In the genomic region with DNA sequence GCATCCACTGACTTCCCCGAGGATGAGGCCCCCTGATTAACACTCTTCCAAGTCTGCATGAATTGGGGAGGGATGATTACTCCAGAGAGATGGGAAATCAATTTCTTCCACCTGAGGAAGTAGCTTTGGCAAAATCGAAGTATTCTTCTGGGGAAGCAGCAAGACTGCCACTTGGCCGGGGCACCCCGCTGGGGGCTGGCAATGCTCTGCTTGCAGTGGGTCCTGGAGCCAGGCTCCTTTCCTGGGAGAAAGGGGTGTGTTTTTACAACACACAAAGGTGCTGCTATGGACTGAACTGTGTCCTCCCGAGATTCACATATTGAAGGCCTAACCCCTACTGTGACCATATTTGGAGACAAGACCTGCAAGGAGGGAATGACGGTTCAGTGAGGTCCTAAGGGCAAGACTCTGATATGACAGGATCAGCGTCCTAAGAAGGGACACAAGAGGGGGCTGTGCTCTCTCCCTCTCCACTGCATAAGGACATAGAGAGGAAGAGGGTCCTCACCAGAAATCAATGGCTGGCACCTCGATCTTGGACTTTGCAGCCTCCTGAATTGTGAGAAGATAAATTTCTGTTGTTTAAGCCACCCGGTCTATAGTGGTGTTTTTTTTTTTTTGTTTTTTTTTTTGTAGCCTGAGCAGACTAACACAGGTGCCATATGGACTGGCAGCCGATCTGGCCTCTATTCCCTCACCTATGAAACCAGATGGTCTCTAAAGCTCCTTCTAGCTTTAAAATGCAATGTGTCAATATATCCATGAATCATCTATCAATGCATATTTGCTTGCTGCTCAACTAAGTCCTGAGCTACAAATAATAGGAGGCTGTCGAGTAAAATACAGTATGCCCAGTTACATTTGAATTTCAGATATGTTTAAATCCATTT, we compare ENCODE assay signal across 1 cellular context.
TF ChIP-seq lines count a peak whose summit lies in the region.

No MANE protein-coding gene starts in this region.

TF ChIP-seq in HEK293, 187 proteins besides CTCF, POLR2A, EP300 and RAD21:
- TF ChIP-seq, protein P1, sequence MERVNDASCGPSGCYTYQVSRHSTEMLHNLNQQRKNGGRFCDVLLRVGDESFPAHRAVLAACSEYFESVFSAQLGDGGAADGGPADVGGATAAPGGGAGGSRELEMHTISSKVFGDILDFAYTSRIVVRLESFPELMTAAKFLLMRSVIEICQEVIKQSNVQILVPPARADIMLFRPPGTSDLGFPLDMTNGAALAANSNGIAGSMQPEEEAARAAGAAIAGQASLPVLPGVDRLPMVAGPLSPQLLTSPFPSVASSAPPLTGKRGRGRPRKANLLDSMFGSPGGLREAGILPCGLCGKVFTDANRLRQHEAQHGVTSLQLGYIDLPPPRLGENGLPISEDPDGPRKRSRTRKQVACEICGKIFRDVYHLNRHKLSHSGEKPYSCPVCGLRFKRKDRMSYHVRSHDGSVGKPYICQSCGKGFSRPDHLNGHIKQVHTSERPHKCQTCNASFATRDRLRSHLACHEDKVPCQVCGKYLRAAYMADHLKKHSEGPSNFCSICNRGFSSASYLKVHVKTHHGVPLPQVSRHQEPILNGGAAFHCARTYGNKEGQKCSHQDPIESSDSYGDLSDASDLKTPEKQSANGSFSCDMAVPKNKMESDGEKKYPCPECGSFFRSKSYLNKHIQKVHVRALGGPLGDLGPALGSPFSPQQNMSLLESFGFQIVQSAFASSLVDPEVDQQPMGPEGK (tag by site-specific recombination; IDR thresholded peaks at IDR 0.05), result no peak
- 0 out of 2 replicates have a peak, but pooled peaks have one; percentile 19 for TF ChIP-seq ZNF335 (tag by site-specific recombination; conservative IDR thresholded peaks at IDR 0.05)
